22 cellular contexts compared by ENCODE assay signal in the genomic region with DNA sequence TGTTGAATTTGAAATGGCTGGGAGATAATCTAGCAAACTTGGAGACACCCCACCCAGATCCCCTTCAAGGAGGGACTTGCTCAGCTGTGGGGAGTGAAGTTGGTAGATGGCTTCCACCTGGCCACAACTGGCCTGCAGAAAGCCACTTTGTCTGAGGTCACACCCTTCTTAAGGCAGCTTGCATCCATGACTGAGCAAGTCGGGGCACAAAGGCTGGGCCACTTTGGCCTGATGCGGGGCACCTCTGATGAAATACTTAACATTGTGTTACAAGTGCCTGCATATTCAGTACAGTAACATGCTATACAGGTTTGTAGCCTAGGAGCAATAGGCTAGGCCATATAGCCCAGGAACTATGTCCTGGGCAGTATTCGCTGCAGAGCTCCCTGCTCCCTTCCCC.
"Had no signal": no experiment of that assay in that cellular context is flagged by ENCODE, and none has a peak within 500 bp of the region (broad histone marks: within the 10 kb centered on the region; RNA-seq: fewer than 3 reads in every experiment).

No MANE protein-coding gene starts in this region.

- H3K27me3 ChIP-seq: esophagus muscularis mucosa, gastrocnemius medialis, heart right ventricle, neural progenitor cell, ovary, right atrium auricular region, sigmoid colon, testis, tibial nerve, upper lobe of right lung, vagina had no signal

- DNase-seq: cortex of kidney; effector memory CD4-positive, alpha-beta T cell; gastrocnemius medialis; heart right ventricle; hypothalamus; islet precursor cell; mammary epithelial cell; nucleus accumbens; ovary; sigmoid colon; stimulated activated CD4-positive, alpha-beta T cell treated with anti-CD3 and anti-CD28 coated beads, Interleukin-2, amount 100 ng/mL, for 24 hours; stimulated activated naive CD4-positive, alpha-beta T cell treated with Interleukin-2 at 50 U/mL for 16 hours; testis; upper lobe of right lung had no signal

- H3K4me3 ChIP-seq: esophagus muscularis mucosa, gastrocnemius medialis, heart right ventricle, neural progenitor cell, ovary, right atrium auricular region, sigmoid colon, skin epidermis, testis, tibial nerve, upper lobe of right lung, vagina had no signal

- H3K4me2 ChIP-seq: neural progenitor cell had no signal

- ATAC-seq: gastrocnemius medialis, left lobe of liver had no signal

- H2AFZ ChIP-seq: neural progenitor cell had no signal

- H3K9ac ChIP-seq: neural progenitor cell had no signal

- H3K4me1 ChIP-seq: esophagus muscularis mucosa, gastrocnemius medialis, neural progenitor cell, right atrium auricular region, sigmoid colon, testis, tibial nerve, upper lobe of right lung, vagina had no signal

- H3K9me3 ChIP-seq: esophagus muscularis mucosa, gastrocnemius medialis, heart right ventricle, ovary, right atrium auricular region, sigmoid colon, testis, tibial nerve, upper lobe of right lung, vagina had no signal

- H3K36me3 ChIP-seq: neural progenitor cell, ovary had no signal

- H3K27ac ChIP-seq: esophagus muscularis mucosa, gastrocnemius medialis, neural progenitor cell, ovary, right atrium auricular region, sigmoid colon, testis, tibial nerve, upper lobe of right lung, vagina had no signal

- FAIRE-seq: endometrium had no signal
